ENCODE assay signal across 19 cellular contexts in the genomic region with DNA sequence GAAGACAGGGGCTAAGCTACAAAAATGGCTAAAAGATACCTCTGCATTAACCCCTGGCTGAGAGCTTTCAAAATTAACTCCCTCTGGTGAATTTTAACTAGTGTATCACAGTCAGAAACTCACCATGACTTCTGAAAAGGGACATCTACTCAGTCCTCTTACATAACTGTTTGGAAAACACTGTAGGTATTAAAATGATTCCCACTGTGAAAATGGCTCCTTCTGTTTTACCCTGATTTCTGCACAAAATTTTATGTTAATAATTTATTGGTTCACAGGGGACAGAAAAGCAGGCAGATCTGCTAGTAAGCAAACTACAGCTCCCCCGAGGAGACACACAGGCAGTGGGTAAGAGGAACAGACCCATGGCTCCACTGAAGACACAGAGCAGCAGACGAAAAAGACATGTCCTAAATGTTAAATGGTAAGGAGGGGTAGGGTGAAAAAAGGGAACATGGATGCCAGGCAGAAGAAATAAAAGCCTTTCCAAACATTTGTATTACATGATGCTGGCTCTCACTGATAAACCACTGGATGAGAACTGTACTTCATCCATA.
DNase-seq lines count a peak whose midpoint lies in the region; ATAC-seq, FAIRE-seq and TF ChIP-seq lines count a peak whose summit lies in the region.
"Had no signal": no experiment of that assay in that cellular context is flagged by ENCODE, and none has a peak within 500 bp of the region (broad histone marks: within the 10 kb centered on the region; RNA-seq: fewer than 3 reads in every experiment).

No MANE protein-coding gene starts in this region.

- TF ChIP-seq POLR2A in H1 (IDR thresholded peaks at IDR 0.05; ENCODE audit: control extremely low read depth in 1 of 2, low read depth in 2 of 2, low read length in 2 of 2): no peak

- H3F3A ChIP-seq in DOHH2 (ENCODE audit: control insufficient read depth, insufficient read depth): peaks cover 46% of the 10 kb centered on the region

- H3K36me3 ChIP-seq in BLaER1 treated with 17β-estradiol and CSF1 and Interleukin-3, amounts not matched to agents 10 nM and 100 nM: peaks cover 0 to 14% (median 6%) of the 10 kb centered on the region in 11 experiments; a peak in 12 of 22 replicates
- H3K36me3 ChIP-seq in DOHH2 (ENCODE audit: control insufficient read depth, low read length) (peaks cover 20% of the 10 kb centered on the region), OCI-LY3 (replicated peaks; ENCODE audit: low read depth, low read length) (no peaks in the 10 kb centered on the region), H1 (ENCODE audit: control insufficient read depth in 2 of 4, insufficient read depth in 4 of 4, low read length in 3 of 4) (no peaks in the 10 kb centered on the region), colonic mucosa (no peaks in the 10 kb centered on the region)

- FAIRE-seq in H1 (lab: Jason Lieb, UNC): no peak
- FAIRE-seq: frontal cortex, HepG2, keratinocyte, small intestine had no signal

- no peak overlapping the region for H2AFZ ChIP-seq in OCI-LY3 (ENCODE audit: low read depth, low read length)
- no peak overlapping the region for H2AFZ ChIP-seq in H1 (ENCODE audit: low read length)

- H3K79me2 ChIP-seq in DOHH2 (ENCODE audit: control insufficient read depth, low read length) (peaks cover 50% of the 10 kb centered on the region), OCI-LY3 (ENCODE audit: low read length) (no peaks in the 10 kb centered on the region), H1 (ENCODE audit: control insufficient read depth in 1 of 2, insufficient read depth in 2 of 2, low read length in 2 of 2) (peaks cover 0 to 58% of the 10 kb centered on the region in 2 experiments; a peak in 2 of 4 replicates)

- H3K18ac ChIP-seq in H1 (ENCODE audit: extremely low read depth, low read length): no peak overlapping the region

- no peak for TF ChIP-seq RAD21 in H1 (IDR thresholded peaks at IDR 0.05 in 1 of 2, conservative IDR thresholded peaks at IDR 0.05 in 1 of 2; ENCODE audit: low read depth in 2 of 2, low read length in 2 of 2)

- peaks cover 72 to 87% (median 76%) of the 10 kb centered on the region in 10 experiments for H3K4me1 ChIP-seq in BLaER1 treated with 17β-estradiol and CSF1 and Interleukin-3, amounts not matched to agents 10 nM and 100 nM
- H3K4me1 ChIP-seq in DOHH2 (ENCODE audit: control insufficient read depth, low read length): peaks cover 77% of the 10 kb centered on the region
- peaks cover 73% of the 10 kb centered on the region for H3K4me1 ChIP-seq in OCI-LY3 (ENCODE audit: low read length)
- H3K4me1 ChIP-seq in H1 (replicated peaks in 1 of 4; ENCODE audit: control insufficient read depth in 3 of 4, insufficient read depth in 4 of 4, low read length in 3 of 4): peaks cover 0 to 20% (median 9%) of the 10 kb centered on the region in 4 experiments; a peak in 6 of 7 replicates
- peaks cover 2% of the 10 kb centered on the region for H3K4me1 ChIP-seq in colonic mucosa

- peak overlapping the region; percentile 23 for H3K4ac ChIP-seq in H1 (replicated peaks; ENCODE audit: insufficient read length, low read depth, low read length)

- no peak for TF ChIP-seq EP300 in H1 (IDR thresholded peaks at IDR 0.05; ENCODE audit: borderline replicate concordance in 1 of 2, low read depth in 2 of 2, low read length in 2 of 2)

- H2AK5ac ChIP-seq in H1 (ENCODE audit: low read depth, low read length): no peak overlapping the region

- H3K4me3 ChIP-seq in BLaER1 treated with 17β-estradiol and CSF1 and Interleukin-3, amounts not matched to agents 10 nM and 100 nM: no peak overlapping the region
- peak overlapping the region; percentile 66 for H3K4me3 ChIP-seq in DOHH2 (ENCODE audit: low read length)
- peak overlapping the region; percentile 20; the same call in 1 of the 2 replicates for H3K4me3 ChIP-seq in OCI-LY3 (ENCODE audit: low read length)
- no peak overlapping the region for H3K4me3 ChIP-seq in H1 (ENCODE audit: extremely low read depth in 1 of 4, insufficient read depth in 2 of 4, low read depth in 3 of 4, low read length in 4 of 4)
- H3K4me3 ChIP-seq in colonic mucosa: no peak overlapping the region
- H3K4me3 ChIP-seq: mucosa of descending colon had no signal

- H4K20me1 ChIP-seq in BLaER1 treated with 17β-estradiol and CSF1 and Interleukin-3, amounts not matched to agents 10 nM and 100 nM: peaks cover 83 to 100% (median 96%) of the 10 kb centered on the region in 11 experiments
- H4K20me1 ChIP-seq in DOHH2 (ENCODE audit: control insufficient read depth, insufficient read depth, low read depth, low read length): no peaks in the 10 kb centered on the region
- H4K20me1 ChIP-seq in OCI-LY3 (ENCODE audit: insufficient read depth, low read length): no peaks in the 10 kb centered on the region
- H4K20me1 ChIP-seq in H1 (replicated peaks in 1 of 2; ENCODE audit: control insufficient read depth in 1 of 2, insufficient read depth in 2 of 2, low read length in 2 of 2): peaks cover 2 to 9% of the 10 kb centered on the region in 2 experiments

- intact Hi-C loops in colonic mucosa (cut with DNase I): no loop called here

- no peak overlapping the region for H2BK20ac ChIP-seq in H1 (ENCODE audit: low read length)

- no peak overlapping the region for H2BK5ac ChIP-seq in H1 (ENCODE audit: low read depth, low read length)

- no peak overlapping the region for H4K91ac ChIP-seq in H1 (replicated peaks; ENCODE audit: insufficient read length, low read length)

- peaks cover 0 to 39% (median 4%) of the 10 kb centered on the region in 11 experiments; a peak in 7 of 22 replicates for H3K27me3 ChIP-seq in BLaER1 treated with 17β-estradiol and CSF1 and Interleukin-3, amounts not matched to agents 10 nM and 100 nM
- no peaks in the 10 kb centered on the region for H3K27me3 ChIP-seq in DOHH2 (ENCODE audit: control insufficient read depth, low read length)
- no peaks in the 10 kb centered on the region for H3K27me3 ChIP-seq in OCI-LY3 (ENCODE audit: low read depth, low read length)
- no peaks in the 10 kb centered on the region for H3K27me3 ChIP-seq in H1 (replicated peaks in 1 of 4; ENCODE audit: control insufficient read depth in 3 of 4, extremely low read depth in 1 of 4, insufficient read depth in 3 of 4, low read length in 3 of 4)
- H3K27me3 ChIP-seq in colonic mucosa: no peaks in the 10 kb centered on the region

- TF ChIP-seq CTCF in DOHH2 (IDR thresholded peaks at IDR 0.05; ENCODE audit: low read depth, low read length, poor library complexity, severe bottlenecking): no peak
- no peak for TF ChIP-seq CTCF in OCI-LY3 (IDR thresholded peaks at IDR 0.05; ENCODE audit: low read depth, low read length)
- no peak for TF ChIP-seq CTCF in H1 (IDR thresholded peaks at IDR 0.05; ENCODE audit: control extremely low read depth in 1 of 3, insufficient read depth in 1 of 3, low read depth in 1 of 3, low read length in 3 of 3)
- no peak for TF ChIP-seq CTCF in colonic mucosa (IDR thresholded peaks at IDR 0.05)

- 100% methylated on average over 2 of the region's 2 CpGs; no CpG with 5 or more reads in 1 of the 2 experiments for WGBS in H1 (ENCODE audit: extremely low coverage in 1 of 2, insufficient coverage in 1 of 2, insufficient read length in 1 of 2, insufficient replicate concordance in 2 of 2, low coverage in 1 of 2, low lambda C conversion rate in 2 of 2, missing lambda C conversion rate in 1 of 2), 2 experiments

- peak overlapping the region; percentile 77 to 91 (median 85) for H3K4me2 ChIP-seq in BLaER1 treated with 17β-estradiol and CSF1 and Interleukin-3, amounts not matched to agents 10 nM and 100 nM
- H3K4me2 ChIP-seq in DOHH2 (ENCODE audit: low read length) (peak overlapping the region; percentile 85), OCI-LY3 (ENCODE audit: low read length) (peak overlapping the region; percentile 81), H1 (ENCODE audit: insufficient read depth in 1 of 2, low read depth in 2 of 2, low read length in 2 of 2) (no peak overlapping the region)

- no peak overlapping the region for H2BK120ac ChIP-seq in H1 (replicated peaks; ENCODE audit: low read depth, low read length)

- no peak for ATAC-seq in HG02623 (IDR thresholded peaks at IDR 0.05; ENCODE audit: unreplicated experiment)
- ATAC-seq: esophagus mucosa, HepG2 had no signal

- H3K27ac ChIP-seq in BLaER1 treated with 17β-estradiol and CSF1 and Interleukin-3, amounts not matched to agents 10 nM and 100 nM: no peak overlapping the region
- H3K27ac ChIP-seq in DOHH2 (ENCODE audit: low read depth, low read length) (peak overlapping the region; percentile 98), OCI-LY3 (ENCODE audit: low read length) (peak overlapping the region; percentile 36), H1 (ENCODE audit: low read depth, low read length) (no peak overlapping the region), colonic mucosa (no peak overlapping the region)

- H3K9ac ChIP-seq in BLaER1 treated with 17β-estradiol and CSF1 and Interleukin-3, amounts not matched to agents 10 nM and 100 nM: no peak overlapping the region
- H3K9ac ChIP-seq in OCI-LY3 (ENCODE audit: low read length) (no peak overlapping the region), H1 (replicated peaks in 1 of 4; ENCODE audit: extremely low read depth in 1 of 4, low read depth in 3 of 4, low read length in 3 of 4) (no peak overlapping the region), colonic mucosa (ENCODE audit: low read depth in 2 of 2, low read length in 2 of 2) (no peak overlapping the region)

- CTCF ChIA-PET in H1 (lab: Charles Lee; ENCODE audit: partially characterized antibody): interaction anchor here (0.6 to 2.8 kb wide), 12 partner anchors 9 to 132 kb away, joined by 3 to 25 read pairs (median 4); no protein-coding TSS in a partner anchor

- no peak overlapping the region for H2BK15ac ChIP-seq in H1 (ENCODE audit: low read length)

- H3K56ac ChIP-seq in H1 (replicated peaks; ENCODE audit: insufficient read length, low read depth, low read length): no peak overlapping the region

- no peak overlapping the region for H3K23ac ChIP-seq in H1 (ENCODE audit: insufficient read length)

- no peak for DNase-seq in H1 (ENCODE audit: low read depth in 1 of 2, low spot score in 2 of 2)
- DNase-seq in colonic mucosa: no peak
- no peak for DNase-seq in stimulated activated CD4-positive, alpha-beta T cell treated with anti-CD3 and anti-CD28 coated beads, Interleukin-4, amount 100 ng/mL, for 4 hours
- no peak for DNase-seq in iPS-NIHi7 (ENCODE audit: extremely low spot score)
- DNase-seq: DMS79; effector memory CD4-positive, alpha-beta T cell; mucosa of descending colon; NCI-H1436; NCI-H510A; small intestine; stimulated activated naive CD4-positive, alpha-beta T cell treated with Interleukin-2 at 50 U/mL for 16 hours had no signal

- no peak overlapping the region for H4K8ac ChIP-seq in H1 (ENCODE audit: extremely low read depth, insufficient read depth, low read length)

- H3K9me2 ChIP-seq in DOHH2 (replicated peaks; ENCODE audit: control insufficient read depth, low read length): no peaks in the 10 kb centered on the region

- no peaks in the 10 kb centered on the region for H3K9me3 ChIP-seq in BLaER1 treated with 17β-estradiol and CSF1 and Interleukin-3, amounts not matched to agents 10 nM and 100 nM (replicated peaks in 1 of 11)
- no peaks in the 10 kb centered on the region for H3K9me3 ChIP-seq in DOHH2 (ENCODE audit: control insufficient read depth, insufficient read depth, low read length)
- H3K9me3 ChIP-seq in OCI-LY3 (ENCODE audit: insufficient read depth, low read length): no peaks in the 10 kb centered on the region
- H3K9me3 ChIP-seq in H1 (ENCODE audit: insufficient read depth in 2 of 2, low read depth in 1 of 2, low read length in 1 of 2): no peaks in the 10 kb centered on the region
- no peaks in the 10 kb centered on the region for H3K9me3 ChIP-seq in colonic mucosa
- H3K9me3 ChIP-seq: mucosa of descending colon had no signal

- no peak overlapping the region for H3K14ac ChIP-seq in H1 (ENCODE audit: insufficient read length)

- POLR2A ChIA-PET in H1 (lab: Charles Lee; ENCODE audit: partially characterized antibody): no interaction called here

- H4K5ac ChIP-seq in H1 (ENCODE audit: insufficient read length, low read depth, low read length): no peak overlapping the region

- peaks cover 3% of the 10 kb centered on the region; the same call in 1 of the 2 replicates for H3K79me1 ChIP-seq in H1 (ENCODE audit: low read depth, low read length)

- H2BK12ac ChIP-seq in H1 (ENCODE audit: low read depth, low read length): no peak overlapping the region

- peaks cover under 1% of the 10 kb centered on the region; the same call in 1 of the 2 replicates for H3K23me2 ChIP-seq in H1 (ENCODE audit: low read depth, low read length)

Comparison
In these comparisons a context has a peak if more than half of its experiments do, and no peak if none do; other contexts are left out.
1. H3K27ac ChIP-seq: peak in DOHH2 (single experiment) and OCI-LY3 (single experiment); none in BLaER1 treated with 17β-estradiol and CSF1 and Interleukin-3, amounts not matched to agents 10 nM and 100 nM (0 of 11), H1 (single experiment) and colonic mucosa (single experiment).
2. H3K4me2 ChIP-seq: peak in BLaER1 treated with 17β-estradiol and CSF1 and Interleukin-3, amounts not matched to agents 10 nM and 100 nM (11 of 11), DOHH2 (single experiment) and OCI-LY3 (single experiment); none in H1 (0 of 2).
3. H3K4me3 ChIP-seq: peak in DOHH2 (single experiment) and OCI-LY3 (single experiment); none in BLaER1 treated with 17β-estradiol and CSF1 and Interleukin-3, amounts not matched to agents 10 nM and 100 nM (0 of 10), H1 (0 of 4) and colonic mucosa (single experiment).